8 cellular contexts compared by ENCODE assay signal in genomic region chr17:81033535-81034167, GRCh38. TPM values are rescaled to one million over a fixed set of nuclear protein-coding genes. Genes with fewer than 3 reads are reported as not detected.
DNase-seq lines count a peak whose midpoint lies in the region; ATAC-seq and TF ChIP-seq lines count a peak whose summit lies in the region.

No MANE protein-coding gene starts in this region.

- WGBS in right lobe of liver (ENCODE audit: insufficient coverage, low coverage, low lambda C conversion rate, missing lambda C conversion rate): 4% methylated on average over 21 of the region's 22 CpGs
- WGBS in transverse colon (ENCODE audit: low coverage in 1 of 2), 2 donors: 9 to 13% methylated on average over 11 to 22 of the region's 22 CpGs

- no peak overlapping the region for H3K27ac Mint-ChIP-seq in activated T-cell treated with anti-CD3 and anti-CD28 coated beads, Interleukin-2, amount 50 U/mL, for 24 hours

- peaks cover 28% of the 10 kb centered on the region for H3K4me1 Mint-ChIP-seq in activated T-cell treated with anti-CD3 and anti-CD28 coated beads, Interleukin-2, amount 50 U/mL, for 24 hours (ENCODE audit: low read depth)

- peak in 1 of 4 donors; percentile 0 for ATAC-seq in right lobe of liver
- no peak for ATAC-seq in HG03354 (IDR thresholded peaks at IDR 0.05; ENCODE audit: poor library complexity, severe bottlenecking, unreplicated experiment)
- ATAC-seq in HG02970 (IDR thresholded peaks at IDR 0.05; ENCODE audit: low FRiP score, unreplicated experiment): no peak

- no peaks in the 10 kb centered on the region for H3K9me3 ChIP-seq in right lobe of liver
- no peaks in the 10 kb centered on the region for H3K9me3 ChIP-seq in transverse colon

- H3K36me3 ChIP-seq in right lobe of liver (no peaks in the 10 kb centered on the region), transverse colon (no peaks in the 10 kb centered on the region)

- peaks cover 0 to 50% (median 25%) of the 10 kb centered on the region in 4 donors for H3K4me1 ChIP-seq in right lobe of liver
- H3K4me1 ChIP-seq in transverse colon: peaks cover 10 to 60% (median 37%) of the 10 kb centered on the region in 4 donors

- no peak for TF ChIP-seq CTCF in astrocyte of the spinal cord (IDR thresholded peaks at IDR 0.05; ENCODE audit: low read depth, low read length)
- TF ChIP-seq CTCF in right lobe of liver (IDR thresholded peaks at IDR 0.05): no peak
- no peak for TF ChIP-seq CTCF in transverse colon (IDR thresholded peaks at IDR 0.05)

- H3K36me3 Mint-ChIP-seq in activated T-cell treated with anti-CD3 and anti-CD28 coated beads, Interleukin-2, amount 50 U/mL, for 24 hours (ENCODE audit: low read depth): peaks cover 3% of the 10 kb centered on the region

- no peak for DNase-seq in activated T-cell treated with anti-CD3 and anti-CD28 coated beads, Interleukin-2, amount 50 U/mL, for 24 hours
- no peak for DNase-seq in activated T-cell treated with anti-CD3 and anti-CD28 coated beads for 4 hours
- no peak for DNase-seq in astrocyte of the spinal cord (ENCODE audit: low read depth, low spot score)
- peak in 2 of 3 donors; percentile 61 to 65 for DNase-seq in right lobe of liver
- DNase-seq in transverse colon: no peak
- DNase-seq in midbrain (lab: John Stamatoyannopoulos, UW): no peak

- H3K27me3 ChIP-seq in right lobe of liver (no peaks in the 10 kb centered on the region), transverse colon (peaks cover 5% of the 10 kb centered on the region)

- H3K4me3 ChIP-seq in astrocyte of the spinal cord (ENCODE audit: low read depth, low read length) (peak overlapping the region; percentile 62), right lobe of liver (peak overlapping the region; percentile 50 to 85 (median 59)), transverse colon (peak overlapping the region; percentile 68 to 82 (median 79))

- TF ChIP-seq EP300 in transverse colon (IDR thresholded peaks at IDR 0.05; ENCODE audit: low read depth): no peak

- peaks cover 52% of the 10 kb centered on the region for H3K27me3 Mint-ChIP-seq in activated T-cell treated with anti-CD3 and anti-CD28 coated beads, Interleukin-2, amount 50 U/mL, for 24 hours

- intact Hi-C loops in right lobe of liver (cut with DNase I): no loop called here
- intact Hi-C loops in transverse colon (cut with DNase I; ENCODE audit: low total_unique reads): loop anchor here (5.0 kb wide), 1 partner anchor 46 kb away; no protein-coding TSS in a partner anchor

- peak overlapping the region in 2 of 3 donors; percentile 46 to 69 for H3K27ac ChIP-seq in right lobe of liver
- peak overlapping the region; percentile 62 to 81 (median 72) for H3K27ac ChIP-seq in transverse colon

- H3K4me3 Mint-ChIP-seq in activated T-cell treated with anti-CD3 and anti-CD28 coated beads, Interleukin-2, amount 50 U/mL, for 24 hours: peak overlapping the region; percentile 68

- H3K9me3 Mint-ChIP-seq in activated T-cell treated with anti-CD3 and anti-CD28 coated beads, Interleukin-2, amount 50 U/mL, for 24 hours: no peaks in the 10 kb centered on the region

- in situ Hi-C loops in astrocyte of the spinal cord (cut with HindIII; ENCODE audit: low sequenced_read_pairs) (no loop called here), transverse colon (cut with MboI; ENCODE audit: low pct_ligation_motif_present in 1 of 4, low pct_unique_long_range_greater_than_20kb in 1 of 4, low sequenced_read_pairs in 3 of 4) (no loop called here)

- TF ChIP-seq POLR2A in right lobe of liver (IDR thresholded peaks at IDR 0.05) (no peak), transverse colon (IDR thresholded peaks at IDR 0.05) (no peak)

RNA-seq across cellular contexts. Expression of gene BAIAP2, which starts 1.3 kb away (rescaled TPM):
- total RNA-seq in right lobe of liver: 100 to 1,000 TPM in 1 of 6 experiments, 10 to 100 TPM in 5; 46.6 to 139 (median 63.3) TPM
- total RNA-seq in transverse colon: 10 to 100 TPM; 11.7 to 62.1 (median 39.6) TPM

RNA-seq across cellular contexts. Expression of gene CHMP6, which starts 42.0 kb away (rescaled TPM):
- total RNA-seq in right lobe of liver (10 to 100 TPM; 13.4 to 27.8 (median 15.6) TPM), transverse colon (100 to 1,000 TPM in 1 of 4 donors, 10 to 100 TPM in 3; 38.6 to 107 (median 41.7) TPM)

Comparison
In these comparisons a context has a peak if more than half of its experiments do, and no peak if none do; other contexts are left out.
1. DNase-seq: peak in right lobe of liver (2 of 3); none in activated T-cell treated with anti-CD3 and anti-CD28 coated beads, Interleukin-2, amount 50 U/mL, for 24 hours (single experiment), activated T-cell treated with anti-CD3 and anti-CD28 coated beads for 4 hours (single experiment), astrocyte of the spinal cord (single experiment), transverse colon (single experiment) and midbrain (single experiment).
2. Peak in every context shown above with its lines, with median percentiles within 50 percentile points of each other: H3K4me3 ChIP-seq.